16 cellular contexts compared by ENCODE assay signal in genomic region chr9:130112244-130113151, GRCh38. TPM values are rescaled to one million over a fixed set of nuclear protein-coding genes. Genes with fewer than 3 reads are reported as not detected.
DNase-seq lines count a peak whose midpoint lies in the region; ATAC-seq, FAIRE-seq and TF ChIP-seq lines count a peak whose summit lies in the region.
"Had no signal": no experiment of that assay in that cellular context is flagged by ENCODE, and none has a peak within 500 bp of the region (broad histone marks: within the 10 kb centered on the region; RNA-seq: fewer than 3 reads in every experiment).

No MANE protein-coding gene starts in this region.

- H3K9ac ChIP-seq in astrocyte (ENCODE audit: low read length) = no peak overlapping the region
- H3K9ac ChIP-seq: SK-N-SH had no signal

- TF ChIP-seq CTCF in astrocyte (IDR thresholded peaks at IDR 0.05; ENCODE audit: insufficient read depth, low read depth, low read length) (no peak), body of pancreas (IDR thresholded peaks at IDR 0.05) (no peak)

- H3K4me3 ChIP-seq in astrocyte (ENCODE audit: insufficient read depth, low read depth, low read length) (no peak overlapping the region), body of pancreas (no peak overlapping the region)

- H3K27ac ChIP-seq in astrocyte (ENCODE audit: low read depth, low read length) (no peak overlapping the region), body of pancreas (no peak overlapping the region)

- H3K27me3 ChIP-seq in astrocyte (ENCODE audit: insufficient read depth, low read length) (no peaks in the 10 kb centered on the region), body of pancreas (no peaks in the 10 kb centered on the region)

- no peaks in the 10 kb centered on the region for H3K9me3 ChIP-seq in astrocyte (ENCODE audit: insufficient read depth, low read depth, low read length)
- no peaks in the 10 kb centered on the region for H3K9me3 ChIP-seq in body of pancreas
- H3K9me3 ChIP-seq: SK-N-SH had no signal

- H3K27ac Mint-ChIP-seq in astrocyte (ENCODE audit: unreplicated experiment) = no peak overlapping the region
- H3K27ac Mint-ChIP-seq: memory B cell had no signal

- H3K4me1 ChIP-seq in astrocyte (ENCODE audit: insufficient read depth, low read length) = peaks cover 21% of the 10 kb centered on the region
- H3K4me1 ChIP-seq in body of pancreas = no peaks in the 10 kb centered on the region

- no peak overlapping the region for H2AFZ ChIP-seq in astrocyte (ENCODE audit: low read depth, low read length)

- no peaks in the 10 kb centered on the region for H3K9me3 Mint-ChIP-seq in astrocyte (ENCODE audit: unreplicated experiment)
- H3K9me3 Mint-ChIP-seq: CD8-positive, alpha-beta memory T cell; memory B cell had no signal

- peaks cover 36% of the 10 kb centered on the region for H3K4me1 Mint-ChIP-seq in astrocyte (ENCODE audit: low read depth, unreplicated experiment)
- H3K4me1 Mint-ChIP-seq: memory B cell had no signal

- peak; percentile 42 for DNase-seq in NCI-H510A treated with DMSO at 0.1 percent for 48 hours (lab: John Stamatoyannopoulos, UW)
- no peak for DNase-seq in NCI-H510A (lab: John Stamatoyannopoulos, UW)
- peak; percentile 25 for DNase-seq in NCI-H2107 (lab: John Stamatoyannopoulos, UW)
- peak; percentile 21 for DNase-seq in astrocyte (ENCODE audit: low read depth)
- peak; percentile 34 for DNase-seq in posterior vena cava (ENCODE audit: low spot score)
- DNase-seq in cerebellum (ENCODE audit: low spot score) = no peak
- no peak for DNase-seq in EL
- DNase-seq in body of pancreas = no peak
- DNase-seq: activated T-cell treated with anti-CD3 and anti-CD28 coated beads, Interleukin-2, amount 50 U/mL, for 48 hours; SK-N-SH; small intestine; substantia nigra had no signal

- intact Hi-C loops in posterior vena cava (cut with DNase I) = loop anchor here in 1 of 2 donors (5.0 kb wide), 1 partner anchor 125 kb away; no protein-coding TSS in a partner anchor
- intact Hi-C loops in body of pancreas (cut with DNase I) = no loop called here

- H3K79me2 ChIP-seq in astrocyte (ENCODE audit: insufficient read depth, low read length) = no peaks in the 10 kb centered on the region

- FAIRE-seq in astrocyte (lab: Jason Lieb, UNC) = no peak
- FAIRE-seq: A204.1, small intestine had no signal

- H3K27me3 Mint-ChIP-seq in astrocyte (ENCODE audit: low read depth, unreplicated experiment) = no peaks in the 10 kb centered on the region
- H3K27me3 Mint-ChIP-seq: CD8-positive, alpha-beta memory T cell; memory B cell had no signal

- ATAC-seq in body of pancreas = no peak
- ATAC-seq: activated CD4-positive, CD25-positive, alpha-beta regulatory T cell treated with anti-CD3 and anti-CD28 coated beads, Interleukin-2, amount 50 U/mL, for 24 hours had no signal

- no peak overlapping the region for H3K4me2 ChIP-seq in astrocyte (ENCODE audit: low read length)
- H3K4me2 ChIP-seq: SK-N-SH had no signal

- TF ChIP-seq POLR2A in body of pancreas (IDR thresholded peaks at IDR 0.05) = no peak

- H4K20me1 ChIP-seq in astrocyte (ENCODE audit: insufficient read depth, low read length) = peaks cover 3% of the 10 kb centered on the region

- H3K36me3 ChIP-seq in astrocyte (ENCODE audit: insufficient read depth, low read length) (peaks cover 13% of the 10 kb centered on the region), body of pancreas (replicated peaks in 1 of 2; ENCODE audit: insufficient read depth in 1 of 2, low read depth in 2 of 2) (peaks cover 0 to 3% of the 10 kb centered on the region in 2 donors)

- H3K4me3 Mint-ChIP-seq in astrocyte (ENCODE audit: unreplicated experiment) = no peak overlapping the region
- H3K4me3 Mint-ChIP-seq: memory B cell had no signal

- WGBS in body of pancreas, 2 donors = 82 to 83% methylated on average over 16 of the region's 16 CpGs

- peaks cover 8% of the 10 kb centered on the region for H3K36me3 Mint-ChIP-seq in astrocyte (ENCODE audit: low read depth, unreplicated experiment)

RNA-seq across cellular contexts. Expression of gene GPR107, which starts 58.8 kb away (rescaled TPM):
- total RNA-seq in astrocyte = 58.7 and 62.3 TPM in 2 replicates
- 10 to 100 TPM; 38.3 to 38.9 TPM for total RNA-seq in posterior vena cava
- 35.6 TPM for total RNA-seq in cerebellum
- 10 to 100 TPM in 1 of 2 donors, 1 to 10 TPM in 1; 9.6 to 11.4 TPM for total RNA-seq in body of pancreas

RNA-seq across cellular contexts. Expression of gene NCS1, which starts 59.7 kb away (rescaled TPM):
- total RNA-seq in astrocyte (119 and 126 TPM in 2 replicates), posterior vena cava (100 to 1,000 TPM; 194 to 196 TPM), cerebellum (85.0 TPM), body of pancreas (1 to 10 TPM; 3.9 to 4.3 TPM)

Comparison
In these comparisons a context has a peak if more than half of its experiments do, and no peak if none do; other contexts are left out.
1. DNase-seq: peak in NCI-H510A treated with DMSO at 0.1 percent for 48 hours (single experiment), NCI-H2107 (single experiment), astrocyte (single experiment) and posterior vena cava (single experiment); none in NCI-H510A (single experiment), cerebellum (single experiment), EL (single experiment) and body of pancreas (0 of 4).
2. RNA of gene NCS1, which starts 59.7 kb away (total RNA-seq): 194 to 196 TPM in posterior vena cava, 119 to 126 TPM in astrocyte and 85.0 TPM in cerebellum (single experiment); 3.9 to 4.3 TPM in body of pancreas; every median in the first group is over 10 times any median in the second.